ENCODE assay signal across 16 cellular contexts in the genomic region with DNA sequence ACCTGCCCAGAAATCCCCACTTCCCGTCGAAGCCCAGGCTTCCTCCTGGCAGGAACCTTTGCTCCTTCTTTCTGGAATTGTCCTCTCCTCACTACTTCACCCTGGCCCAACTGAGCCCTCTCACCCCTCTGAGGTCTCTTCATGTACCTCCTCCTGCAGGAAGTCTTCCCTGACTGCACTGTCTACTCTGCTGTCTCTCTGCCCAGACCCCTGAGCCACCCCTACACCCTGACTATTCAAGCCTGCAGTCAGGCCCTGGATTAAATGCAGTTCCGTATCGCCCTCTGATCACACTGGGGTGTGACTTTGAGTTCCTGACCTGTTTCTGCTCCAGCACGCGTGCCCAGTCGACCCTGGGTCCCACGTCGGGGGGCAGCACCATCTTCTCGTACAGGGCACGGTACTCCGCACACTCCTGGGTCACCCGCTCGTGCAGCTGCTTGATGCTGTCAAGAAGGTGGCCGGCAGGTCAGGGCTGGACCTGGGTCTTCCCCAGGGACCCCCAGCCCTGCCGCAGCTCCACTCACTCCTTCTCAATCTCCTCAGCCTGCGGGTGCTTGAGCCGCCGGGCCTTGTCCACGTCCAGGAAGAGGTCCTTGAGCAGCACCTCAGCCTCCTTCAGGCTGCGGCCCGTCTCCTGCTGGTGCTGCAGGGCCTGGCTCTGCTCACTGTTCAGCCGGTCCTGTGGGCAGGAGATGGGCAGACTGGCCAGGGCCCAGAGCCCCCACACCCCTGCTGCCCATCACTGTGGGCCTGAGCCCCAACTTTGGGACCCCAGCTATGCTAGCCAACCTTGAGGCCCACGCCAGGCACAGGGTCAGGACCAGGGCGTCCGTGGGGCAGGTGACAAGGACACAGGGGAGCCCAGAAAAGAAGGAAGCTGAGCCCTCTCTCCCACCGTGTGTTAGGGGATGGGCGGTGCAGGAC. TPM values are rescaled to one million over a fixed set of nuclear protein-coding genes. Genes with fewer than 3 reads are reported as not detected.
DNase-seq lines count a peak whose midpoint lies in the region; FAIRE-seq and TF ChIP-seq lines count a peak whose summit lies in the region.
"Had no signal": no experiment of that assay in that cellular context is flagged by ENCODE, and none has a peak within 500 bp of the region (broad histone marks: within the 10 kb centered on the region; RNA-seq: fewer than 3 reads in every experiment).

No MANE protein-coding gene starts in this region.

- no peaks in the 10 kb centered on the region for H3K79me2 ChIP-seq in H1 (ENCODE audit: control insufficient read depth in 1 of 2, insufficient read depth in 2 of 2, low read length in 2 of 2)
- no peaks in the 10 kb centered on the region for H3K79me2 ChIP-seq in osteoblast (ENCODE audit: insufficient read depth, low read length)

- no peak overlapping the region for H3K18ac ChIP-seq in H1 (ENCODE audit: extremely low read depth, low read length)

- TF ChIP-seq POLR2A in H1 (IDR thresholded peaks at IDR 0.05; ENCODE audit: control extremely low read depth in 1 of 2, low read depth in 2 of 2, low read length in 2 of 2): no peak

- H3K9ac ChIP-seq in H1 (replicated peaks in 1 of 4; ENCODE audit: extremely low read depth in 1 of 4, low read depth in 3 of 4, low read length in 3 of 4): no peak overlapping the region

- H3K4me3 Mint-ChIP-seq in activated naive CD4-positive, alpha-beta T cell treated with anti-CD3 and anti-CD28 coated beads, Interleukin-2, amount 50 U/mL, for 24 hours: no peak overlapping the region
- H3K4me3 Mint-ChIP-seq: CD14-positive monocyte had no signal

- no peaks in the 10 kb centered on the region for H3K27me3 ChIP-seq in H1 (replicated peaks in 1 of 4; ENCODE audit: control insufficient read depth in 3 of 4, extremely low read depth in 1 of 4, insufficient read depth in 3 of 4, low read length in 3 of 4)
- H3K27me3 ChIP-seq in osteoblast (ENCODE audit: insufficient read depth, low read length): peaks cover 8% of the 10 kb centered on the region

- H3K27ac ChIP-seq in H1 (ENCODE audit: low read depth, low read length) (no peak overlapping the region), osteoblast (ENCODE audit: low read depth, low read length) (no peak overlapping the region)

- H2BK5ac ChIP-seq in H1 (ENCODE audit: low read depth, low read length): no peak overlapping the region

- H2AK5ac ChIP-seq in H1 (ENCODE audit: low read depth, low read length): no peak overlapping the region

- peak overlapping the region; percentile 25 for H3K27ac Mint-ChIP-seq in activated naive CD4-positive, alpha-beta T cell treated with anti-CD3 and anti-CD28 coated beads, Interleukin-2, amount 50 U/mL, for 24 hours

- TF ChIP-seq RAD21 in H1 (IDR thresholded peaks at IDR 0.05 in 1 of 2, conservative IDR thresholded peaks at IDR 0.05 in 1 of 2; ENCODE audit: low read depth in 2 of 2, low read length in 2 of 2): no peak

- H3K4me1 ChIP-seq in H1 (replicated peaks in 1 of 4; ENCODE audit: control insufficient read depth in 3 of 4, insufficient read depth in 4 of 4, low read length in 3 of 4) (peaks cover 0 to 3% (median 1%) of the 10 kb centered on the region in 4 experiments; a peak in 3 of 7 replicates), osteoblast (ENCODE audit: insufficient read depth, low read length) (no peaks in the 10 kb centered on the region)
- H3K4me1 ChIP-seq: HAP-1 had no signal

- no peak overlapping the region; the same call in 1 of the 2 replicates for H4K8ac ChIP-seq in H1 (ENCODE audit: extremely low read depth, insufficient read depth, low read length)

- WGBS in H1 (ENCODE audit: extremely low coverage in 1 of 2, insufficient coverage in 1 of 2, insufficient read length in 1 of 2, insufficient replicate concordance in 2 of 2, low coverage in 1 of 2, low lambda C conversion rate in 2 of 2, missing lambda C conversion rate in 1 of 2), 2 experiments: 95% methylated on average over 26 of the region's 28 CpGs; no CpG with 5 or more reads in 1 of the 2 experiments

- H3K4me3 ChIP-seq in H1 (ENCODE audit: extremely low read depth in 1 of 4, insufficient read depth in 2 of 4, low read depth in 3 of 4, low read length in 4 of 4): no peak overlapping the region
- H3K4me3 ChIP-seq in osteoblast (ENCODE audit: insufficient read depth, low read length): no peak overlapping the region
- H3K4me3 ChIP-seq: HAP-1 had no signal

- no peak overlapping the region for H3K14ac ChIP-seq in H1 (ENCODE audit: insufficient read length)

- no peaks in the 10 kb centered on the region for H3K27me3 Mint-ChIP-seq in activated naive CD4-positive, alpha-beta T cell treated with anti-CD3 and anti-CD28 coated beads, Interleukin-2, amount 50 U/mL, for 24 hours

- H3K4me1 Mint-ChIP-seq in activated naive CD4-positive, alpha-beta T cell treated with anti-CD3 and anti-CD28 coated beads, Interleukin-2, amount 50 U/mL, for 24 hours: peaks cover under 1% of the 10 kb centered on the region

- POLR2A ChIA-PET in H1 (lab: Charles Lee; ENCODE audit: partially characterized antibody): interaction anchor here (1.6 to 1.8 kb wide), 2 partner anchors 9 to 15 kb away, joined by 4 to 5 read pairs; no protein-coding TSS in a partner anchor

- no peak overlapping the region for H2BK120ac ChIP-seq in H1 (replicated peaks; ENCODE audit: low read depth, low read length)

- H2BK20ac ChIP-seq in H1 (ENCODE audit: low read length): no peak overlapping the region

- H3K9me3 ChIP-seq in H1 (ENCODE audit: insufficient read depth in 2 of 2, low read depth in 1 of 2, low read length in 1 of 2) (no peaks in the 10 kb centered on the region), osteoblast (ENCODE audit: low read depth, low read length) (no peaks in the 10 kb centered on the region)
- H3K9me3 ChIP-seq: HAP-1 had no signal

- H4K5ac ChIP-seq in H1 (ENCODE audit: insufficient read length, low read depth, low read length): no peak overlapping the region

- H3K9me3 Mint-ChIP-seq in activated naive CD4-positive, alpha-beta T cell treated with anti-CD3 and anti-CD28 coated beads, Interleukin-2, amount 50 U/mL, for 24 hours: no peaks in the 10 kb centered on the region
- H3K9me3 Mint-ChIP-seq: CD14-positive monocyte had no signal

- H4K91ac ChIP-seq in H1 (replicated peaks; ENCODE audit: insufficient read length, low read length): no peak overlapping the region

- H4K20me1 ChIP-seq in H1 (replicated peaks in 1 of 2; ENCODE audit: control insufficient read depth in 1 of 2, insufficient read depth in 2 of 2, low read length in 2 of 2): no peaks in the 10 kb centered on the region
- no peaks in the 10 kb centered on the region for H4K20me1 ChIP-seq in osteoblast (ENCODE audit: insufficient read depth, low read length)

- no peaks in the 10 kb centered on the region for H3K36me3 ChIP-seq in H1 (ENCODE audit: control insufficient read depth in 2 of 4, insufficient read depth in 4 of 4, low read length in 3 of 4)
- no peaks in the 10 kb centered on the region for H3K36me3 ChIP-seq in osteoblast (ENCODE audit: insufficient read depth, low read length)
- H3K36me3 ChIP-seq: HAP-1 had no signal

- H3K36me3 Mint-ChIP-seq in activated naive CD4-positive, alpha-beta T cell treated with anti-CD3 and anti-CD28 coated beads, Interleukin-2, amount 50 U/mL, for 24 hours: no peaks in the 10 kb centered on the region
- H3K36me3 Mint-ChIP-seq: CD14-positive monocyte had no signal

- DNase-seq in activated naive CD4-positive, alpha-beta T cell treated with anti-CD3 and anti-CD28 coated beads, Interleukin-2, amount 50 U/mL, for 16 hours: no peak
- DNase-seq in H1 (ENCODE audit: low read depth in 1 of 2, low spot score in 2 of 2) (no peak), osteoblast (ENCODE audit: insufficient read length, low spot score, missing footprints) (peak; percentile 46), CD1c-positive myeloid dendritic cell (ENCODE audit: extremely low spot score) (no peak), HPDE6-E6E7 (ENCODE audit: extremely low spot score) (no peak)
- DNase-seq: Calu3, DMS79, NCI-H1930, NCI-H2171 treated with DMSO at 0.1 percent for 48 hours had no signal

- no peak for TF ChIP-seq EP300 in H1 (IDR thresholded peaks at IDR 0.05; ENCODE audit: borderline replicate concordance in 1 of 2, low read depth in 2 of 2, low read length in 2 of 2)

- no peaks in the 10 kb centered on the region for H3K79me1 ChIP-seq in H1 (ENCODE audit: low read depth, low read length)

- TF ChIP-seq CTCF in H1 (IDR thresholded peaks at IDR 0.05; ENCODE audit: control extremely low read depth in 1 of 3, insufficient read depth in 1 of 3, low read depth in 1 of 3, low read length in 3 of 3): no peak
- no peak for TF ChIP-seq CTCF in osteoblast (IDR thresholded peaks at IDR 0.05; ENCODE audit: extremely low read depth, low read depth, low read length)

- FAIRE-seq in H1 (lab: Jason Lieb, UNC): no peak
- FAIRE-seq: A204.1, G401.6, GM12891 had no signal

- no peak overlapping the region for H2BK12ac ChIP-seq in H1 (ENCODE audit: low read depth, low read length)

- no peaks in the 10 kb centered on the region for H3K23me2 ChIP-seq in H1 (ENCODE audit: low read depth, low read length)

- H3K56ac ChIP-seq in H1 (replicated peaks; ENCODE audit: insufficient read length, low read depth, low read length): no peak overlapping the region

- H3K4me2 ChIP-seq in H1 (ENCODE audit: insufficient read depth in 1 of 2, low read depth in 2 of 2, low read length in 2 of 2): no peak overlapping the region
- H3K4me2 ChIP-seq in osteoblast (ENCODE audit: insufficient read depth, low read length): no peak overlapping the region

- no peak overlapping the region for H3K23ac ChIP-seq in H1 (ENCODE audit: insufficient read length)

- CTCF ChIA-PET in H1 (lab: Charles Lee; ENCODE audit: partially characterized antibody): interaction anchor here (0.9 to 32.0 kb wide), 4 partner anchors 9 to 112 kb away, joined by 3 to 885 read pairs (median 6); partner anchors contain the start of genes MRPL38 and TRIM65

- H3K4ac ChIP-seq in H1 (replicated peaks; ENCODE audit: insufficient read length, low read depth, low read length): no peak overlapping the region

- H2AFZ ChIP-seq in H1 (ENCODE audit: low read length) (no peak overlapping the region), osteoblast (ENCODE audit: low read length) (no peak overlapping the region)

- H2BK15ac ChIP-seq in H1 (ENCODE audit: low read length): 0 out of 2 replicates have a peak overlapping the region, but pooled peaks have one; percentile 46

RNA-seq across cellular contexts. Expression of gene EVPL, which starts 3.9 kb away (rescaled TPM):
- total RNA-seq in H1 (2021; fragmentation: NEBNext Ultra II Directional; extraction: Animal tissue kit (Norgen Biotek cat#: 25700)): 0.75 and 0.99 TPM in 2 replicates
- polyA plus RNA-seq in H1 (2011; rRNA removed): 0.20 and 0.35 TPM in 2 replicates
- polyA plus RNA-seq in H1 (2011; cell fraction: cytosol; rRNA removed): 0.25 TPM
- 0.98 TPM for polyA plus RNA-seq in H1 (2011; cell fraction: nucleus; rRNA removed)
- polyA plus RNA-seq in H1 (2012, experiment 1 of 2): 0.30 to 0.69 TPM (median 0.51 TPM) in 4 replicates
- polyA plus RNA-seq in H1 (2012, experiment 2 of 2): 0.20 TPM
- 0.55 TPM for polyA plus RNA-seq in H1 (2013, experiment 1 of 2)
- 0.40 TPM for polyA plus RNA-seq in H1 (2013, experiment 2 of 2)
- 0.06 and 0.12 TPM in 2 replicates for polyA minus RNA-seq in H1 (2011; rRNA and poly(A)+ RNA removed)
- polyA minus RNA-seq in H1 (2011; cell fraction: cytosol; rRNA and poly(A)+ RNA removed): 0.88 TPM
- polyA minus RNA-seq in H1 (2011; cell fraction: nucleus; rRNA and poly(A)+ RNA removed): 0.30 TPM
- total RNA-seq in osteoblast: not detected in 2 replicates
- total RNA-seq: LHCN-M2 had no signal
- polyA plus RNA-seq: CD14-positive monocyte had no signal

RNA-seq across cellular contexts. Expression of gene CDK3, which starts 22.6 kb away (rescaled TPM):
- 7.4 and 10.0 TPM in 2 replicates for total RNA-seq in H1 (2021; fragmentation: NEBNext Ultra II Directional; extraction: Animal tissue kit (Norgen Biotek cat#: 25700))
- 14.6 and 20.1 TPM in 2 replicates for polyA plus RNA-seq in H1 (2011; rRNA removed)
- polyA plus RNA-seq in H1 (2011; cell fraction: cytosol; rRNA removed): 20.6 TPM
- polyA plus RNA-seq in H1 (2011; cell fraction: nucleus; rRNA removed): 80.0 TPM
- polyA plus RNA-seq in H1 (2012, experiment 1 of 2): 13.7 to 20.1 TPM (median 15.9 TPM) in 4 replicates
- polyA plus RNA-seq in H1 (2012, experiment 2 of 2): 6.3 TPM
- polyA plus RNA-seq in H1 (2013, experiment 1 of 2): 9.5 TPM
- polyA plus RNA-seq in H1 (2013, experiment 2 of 2): 8.7 TPM
- polyA minus RNA-seq in H1 (2011; rRNA and poly(A)+ RNA removed): 3.3 and 4.3 TPM in 2 replicates
- polyA minus RNA-seq in H1 (2011; cell fraction: cytosol; rRNA and poly(A)+ RNA removed): 0.88 TPM
- polyA minus RNA-seq in H1 (2011; cell fraction: nucleus; rRNA and poly(A)+ RNA removed): 5.2 TPM
- 0.72 and 0.88 TPM in 2 replicates for total RNA-seq in osteoblast
- polyA plus RNA-seq: CD14-positive monocyte had no signal

RNA-seq across cellular contexts. Expression of gene TEN1, which starts 44.2 kb away (rescaled TPM):
- total RNA-seq in H1 (2021; fragmentation: NEBNext Ultra II Directional; extraction: Animal tissue kit (Norgen Biotek cat#: 25700)): 15.9 and 17.6 TPM in 2 replicates
- polyA plus RNA-seq in H1 (2011; rRNA removed): 18.7 and 24.5 TPM in 2 replicates
- polyA plus RNA-seq in H1 (2011; cell fraction: cytosol; rRNA removed): 27.9 TPM
- polyA plus RNA-seq in H1 (2011; cell fraction: nucleus; rRNA removed): 56.7 TPM
- 18.1 to 21.7 TPM (median 18.9 TPM) in 4 replicates for polyA plus RNA-seq in H1 (2012, experiment 1 of 2)
- polyA plus RNA-seq in H1 (2012, experiment 2 of 2): 19.7 TPM
- polyA plus RNA-seq in H1 (2013, experiment 1 of 2): 16.5 TPM
- polyA plus RNA-seq in H1 (2013, experiment 2 of 2): 15.2 TPM
- 8.7 and 12.2 TPM in 2 replicates for polyA minus RNA-seq in H1 (2011; rRNA and poly(A)+ RNA removed)
- polyA minus RNA-seq in H1 (2011; cell fraction: cytosol; rRNA and poly(A)+ RNA removed): 6.6 TPM
- 5.1 TPM for polyA minus RNA-seq in H1 (2011; cell fraction: nucleus; rRNA and poly(A)+ RNA removed)
- 23.2 and 23.6 TPM in 2 replicates for total RNA-seq in osteoblast

RNA-seq across cellular contexts. Expression of gene ACOX1, which starts 44.3 kb away (rescaled TPM):
- total RNA-seq in H1 (2021; fragmentation: NEBNext Ultra II Directional; extraction: Animal tissue kit (Norgen Biotek cat#: 25700)): 27.4 and 30.4 TPM in 2 replicates
- 10.2 and 10.5 TPM in 2 replicates for polyA plus RNA-seq in H1 (2011; rRNA removed)
- 11.3 TPM for polyA plus RNA-seq in H1 (2011; cell fraction: cytosol; rRNA removed)
- 20.2 TPM for polyA plus RNA-seq in H1 (2011; cell fraction: nucleus; rRNA removed)
- polyA plus RNA-seq in H1 (2012, experiment 1 of 2): 14.7 to 17.4 TPM (median 15.9 TPM) in 4 replicates
- 3.5 TPM for polyA plus RNA-seq in H1 (2012, experiment 2 of 2)
- 8.5 TPM for polyA plus RNA-seq in H1 (2013, experiment 1 of 2)
- polyA plus RNA-seq in H1 (2013, experiment 2 of 2): 7.3 TPM
- 70.0 and 84.0 TPM in 2 replicates for polyA minus RNA-seq in H1 (2011; rRNA and poly(A)+ RNA removed)
- 61.4 TPM for polyA minus RNA-seq in H1 (2011; cell fraction: cytosol; rRNA and poly(A)+ RNA removed)
- polyA minus RNA-seq in H1 (2011; cell fraction: nucleus; rRNA and poly(A)+ RNA removed): 33.9 TPM
- total RNA-seq in osteoblast: 59.2 and 59.4 TPM in 2 replicates

RNA-seq across cellular contexts. Expression of gene SRP68, which starts 49.1 kb away (rescaled TPM):
- total RNA-seq in H1 (2021; fragmentation: NEBNext Ultra II Directional; extraction: Animal tissue kit (Norgen Biotek cat#: 25700)): 83.5 and 84.6 TPM in 2 replicates
- 50.0 and 57.7 TPM in 2 replicates for polyA plus RNA-seq in H1 (2011; rRNA removed)
- polyA plus RNA-seq in H1 (2011; cell fraction: cytosol; rRNA removed): 60.9 TPM
- polyA plus RNA-seq in H1 (2011; cell fraction: nucleus; rRNA removed): 48.2 TPM
- polyA plus RNA-seq in H1 (2012, experiment 1 of 2): 70.6 to 85.2 TPM (median 74.1 TPM) in 4 replicates
- 17.8 TPM for polyA plus RNA-seq in H1 (2012, experiment 2 of 2)
- 46.0 TPM for polyA plus RNA-seq in H1 (2013, experiment 1 of 2)
- 46.1 TPM for polyA plus RNA-seq in H1 (2013, experiment 2 of 2)
- polyA minus RNA-seq in H1 (2011; rRNA and poly(A)+ RNA removed): 61.8 and 68.0 TPM in 2 replicates
- 37.0 TPM for polyA minus RNA-seq in H1 (2011; cell fraction: cytosol; rRNA and poly(A)+ RNA removed)
- polyA minus RNA-seq in H1 (2011; cell fraction: nucleus; rRNA and poly(A)+ RNA removed): 33.6 TPM
- 22.7 and 25.3 TPM in 2 replicates for total RNA-seq in osteoblast
